In genomic region chr9:3528466-3528865, GRCh38 we compare ENCODE assay signal across 8 cellular contexts. TPM values are rescaled to one million over a fixed set of nuclear protein-coding genes. Genes with fewer than 3 reads are reported as not detected.
A peak's percentile ranks its signal among the peaks of the same experiment; 100 is the strongest.
DNase-seq lines count a peak whose midpoint lies in the region; ATAC-seq, FAIRE-seq and TF ChIP-seq lines count a peak whose summit lies in the region.

No MANE protein-coding gene starts in this region.

- intact Hi-C loops in A673 (cut with micrococcal nuclease; ENCODE audit: unreplicated experiment) = loop anchor here (10.0 kb wide), 2 partner anchors 426 to 684 kb away; partner anchors contain the start of gene PUM3

- H3K4me3 ChIP-seq in neural cell (ENCODE audit: low read length) (peak overlapping the region; percentile 83), A673 (ENCODE audit: low read depth, low read length, poor library complexity, severe bottlenecking) (no peak overlapping the region)

- H3K4me1 ChIP-seq in A673 (ENCODE audit: insufficient read depth, low read length, poor library complexity, severe bottlenecking) = peaks cover 26% of the 10 kb centered on the region

- H3K9ac ChIP-seq in neural cell (ENCODE audit: low read length) = no peak overlapping the region

- peaks cover 48% of the 10 kb centered on the region for H3K79me2 ChIP-seq in neural cell (replicated peaks; ENCODE audit: insufficient read depth, low read length)

- H3K27me3 ChIP-seq in neural cell (ENCODE audit: insufficient read depth, low read depth, low read length) (no peaks in the 10 kb centered on the region), A673 (replicated peaks; ENCODE audit: insufficient read depth, low read depth, low read length, poor library complexity) (no peaks in the 10 kb centered on the region)

- FAIRE-seq in GM12891 (lab: Jason Lieb, UNC) = peak; percentile 62

- peak; percentile 76 for TF ChIP-seq POLR2A in GM12891 (IDR thresholded peaks at IDR 0.05; ENCODE audit: low read depth, low read length)

- H3K36me3 ChIP-seq in neural cell (ENCODE audit: insufficient read depth, low read length) = no peaks in the 10 kb centered on the region
- no peaks in the 10 kb centered on the region for H3K36me3 ChIP-seq in A673 (ENCODE audit: insufficient read depth, low read length, poor library complexity, severe bottlenecking)

- no peak for TF ChIP-seq CTCF in neural cell (IDR thresholded peaks at IDR 0.05; ENCODE audit: poor library complexity, severe bottlenecking)
- TF ChIP-seq CTCF in A673 (conservative IDR thresholded peaks at IDR 0.05; ENCODE audit: low read depth, low read length) = no peak

- no peak for TF ChIP-seq RAD21 in neural cell (conservative IDR thresholded peaks at IDR 0.05)

- BruUV-seq in A673 (replicated peaks; lab: Mats Ljungman, UMichigan) = no TSS peak

- CTCF ChIA-PET in A673 (lab: Charles Lee) = no interaction called here

- H3F3A ChIP-seq in neural cell (ENCODE audit: insufficient read depth, low read length, poor library complexity, severe bottlenecking) = peaks cover 5% of the 10 kb centered on the region

- no peaks in the 10 kb centered on the region for H3K9me2 ChIP-seq in neural cell (ENCODE audit: insufficient read depth, low read length)

- ATAC-seq in GM18520 (IDR thresholded peaks at IDR 0.05; ENCODE audit: unreplicated experiment) (no peak), HG02884 (IDR thresholded peaks at IDR 0.05; ENCODE audit: unreplicated experiment) (no peak)

- DNase-seq in GM12891 (ENCODE audit: insufficient read length, low spot score) = no peak
- DNase-seq in NCI-H748 (lab: John Stamatoyannopoulos, UW; ENCODE audit: unreplicated experiment) = peak; percentile 91
- peak; percentile 42 for DNase-seq in activated T-cell treated with anti-CD3 and anti-CD28 coated beads for 4 hours
- no peak for DNase-seq in glomerular visceral epithelial cell (ENCODE audit: extremely low spot score)
- DNase-seq in A673 (ENCODE audit: low spot score) = no peak

- H3K9me3 ChIP-seq in neural cell (ENCODE audit: low read length) (no peaks in the 10 kb centered on the region), A673 (ENCODE audit: low read depth, low read length, poor library complexity, severe bottlenecking) (no peaks in the 10 kb centered on the region)

- H2AFZ ChIP-seq in neural cell (ENCODE audit: low read depth, low read length) = no peak overlapping the region

- no peak for TF ChIP-seq EP300 in neural cell (conservative IDR thresholded peaks at IDR 0.05; ENCODE audit: poor library complexity, severe bottlenecking)

- peak overlapping the region; percentile 100 for H3K27ac ChIP-seq in neural cell (ENCODE audit: low read length)
- no peak overlapping the region for H3K27ac ChIP-seq in A673 (ENCODE audit: low read depth, low read length, poor library complexity, severe bottlenecking)

- peak overlapping the region; percentile 75 for H3K4me2 ChIP-seq in neural cell (ENCODE audit: low read length)

- H4K20me1 ChIP-seq in neural cell (ENCODE audit: insufficient read depth) = no peaks in the 10 kb centered on the region

- POLR2A ChIA-PET in A673 (lab: Charles Lee; ENCODE audit: low non-redundant PET) = interaction anchor here (0.7 kb wide), 1 partner anchor 11 kb away, joined by 3 read pairs; no protein-coding TSS in a partner anchor

TF ChIP-seq in GM12891, 5 proteins besides CTCF, POLR2A, EP300 and RAD21:
- peak; percentile 46; the same call in 1 of the 2 replicates for TF ChIP-seq POU2F2 (IDR thresholded peaks at IDR 0.05; ENCODE audit: low read depth, low read length)
- 0 out of 2 replicates have a peak, but pooled peaks have one; percentile 63 for TF ChIP-seq POLR2AphosphoS5 (IDR thresholded peaks at IDR 0.05; ENCODE audit: low read depth, low read length)
- no peak for TF ChIP-seq PAX5 (IDR thresholded peaks at IDR 0.05; ENCODE audit: insufficient read depth, low read length, severe bottlenecking)
- peak; percentile 67 for TF ChIP-seq TAF1 (IDR thresholded peaks at IDR 0.05; ENCODE audit: low read depth, low read length)
TF ChIP-seq in GM12891: peak in this region for 3.

TF ChIP-seq in neural cell, 6 proteins besides CTCF, POLR2A, EP300 and RAD21:
- TF ChIP-seq POLR2AphosphoS5 (IDR thresholded peaks at IDR 0.05) (no peak), EZH2 (IDR thresholded peaks at IDR 0.05; ENCODE audit: borderline replicate concordance, insufficient read depth, low read length, poor library complexity, severe bottlenecking) (no peak), MXI1 (conservative IDR thresholded peaks at IDR 0.05; ENCODE audit: poor library complexity, severe bottlenecking) (no peak), TAF1 (IDR thresholded peaks at IDR 0.05; ENCODE audit: low read depth) (no peak), SMC3 (conservative IDR thresholded peaks at IDR 0.05; ENCODE audit: poor library complexity) (no peak)
- TF ChIP-seq, protein P1, sequence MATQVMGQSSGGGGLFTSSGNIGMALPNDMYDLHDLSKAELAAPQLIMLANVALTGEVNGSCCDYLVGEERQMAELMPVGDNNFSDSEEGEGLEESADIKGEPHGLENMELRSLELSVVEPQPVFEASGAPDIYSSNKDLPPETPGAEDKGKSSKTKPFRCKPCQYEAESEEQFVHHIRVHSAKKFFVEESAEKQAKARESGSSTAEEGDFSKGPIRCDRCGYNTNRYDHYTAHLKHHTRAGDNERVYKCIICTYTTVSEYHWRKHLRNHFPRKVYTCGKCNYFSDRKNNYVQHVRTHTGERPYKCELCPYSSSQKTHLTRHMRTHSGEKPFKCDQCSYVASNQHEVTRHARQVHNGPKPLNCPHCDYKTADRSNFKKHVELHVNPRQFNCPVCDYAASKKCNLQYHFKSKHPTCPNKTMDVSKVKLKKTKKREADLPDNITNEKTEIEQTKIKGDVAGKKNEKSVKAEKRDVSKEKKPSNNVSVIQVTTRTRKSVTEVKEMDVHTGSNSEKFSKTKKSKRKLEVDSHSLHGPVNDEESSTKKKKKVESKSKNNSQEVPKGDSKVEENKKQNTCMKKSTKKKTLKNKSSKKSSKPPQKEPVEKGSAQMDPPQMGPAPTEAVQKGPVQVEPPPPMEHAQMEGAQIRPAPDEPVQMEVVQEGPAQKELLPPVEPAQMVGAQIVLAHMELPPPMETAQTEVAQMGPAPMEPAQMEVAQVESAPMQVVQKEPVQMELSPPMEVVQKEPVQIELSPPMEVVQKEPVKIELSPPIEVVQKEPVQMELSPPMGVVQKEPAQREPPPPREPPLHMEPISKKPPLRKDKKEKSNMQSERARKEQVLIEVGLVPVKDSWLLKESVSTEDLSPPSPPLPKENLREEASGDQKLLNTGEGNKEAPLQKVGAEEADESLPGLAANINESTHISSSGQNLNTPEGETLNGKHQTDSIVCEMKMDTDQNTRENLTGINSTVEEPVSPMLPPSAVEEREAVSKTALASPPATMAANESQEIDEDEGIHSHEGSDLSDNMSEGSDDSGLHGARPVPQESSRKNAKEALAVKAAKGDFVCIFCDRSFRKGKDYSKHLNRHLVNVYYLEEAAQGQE (IDR thresholded peaks at IDR 0.05; ENCODE audit: borderline replicate concordance) = no peak
TF ChIP-seq in neural cell: peak in this region for 0.

RNA-seq across cellular contexts. Expression of gene RFX3, which starts 2.7 kb away (rescaled TPM):
- 2.8 TPM for polyA plus RNA-seq in GM12891 (2012; ENCODE audit: low read depth, missing spikeins)
- polyA plus RNA-seq in neural cell = 22.3 and 27.6 TPM in 2 replicates
- polyA minus RNA-seq in neural cell = 100 and 133 TPM in 2 replicates
- 7.4 and 11.6 TPM in 2 replicates for total RNA-seq in A673 (2021)

Comparison
In these comparisons a context has a peak if more than half of its experiments do, and no peak if none do; other contexts are left out.
1. DNase-seq: peak in NCI-H748 (single experiment) and activated T-cell treated with anti-CD3 and anti-CD28 coated beads for 4 hours (single experiment); none in GM12891 (single experiment), glomerular visceral epithelial cell (single experiment) and A673 (single experiment).